In genomic region chr2:112262876-112263275, GRCh38 we compare ENCODE assay signal across 29 cellular contexts.
"Had no signal": no experiment of that assay in that cellular context is flagged by ENCODE, and none has a peak within 500 bp of the region (broad histone marks: within the 10 kb centered on the region; RNA-seq: fewer than 3 reads in every experiment).

No MANE protein-coding gene starts in this region.

- DNase-seq: natural killer cell; occipital lobe; ovary; posterior cingulate gyrus; psoas muscle; right cardiac atrium; right lobe of liver; sigmoid colon; small intestine; stimulated activated CD4-positive, alpha-beta T cell treated with anti-CD3 and anti-CD28 coated beads, Interleukin-15, amount 100 ng/mL, for 24 hours; stimulated activated CD4-positive, alpha-beta T cell treated with anti-CD3 and anti-CD28 coated beads, Interleukin-2, amount 100 ng/mL, for 24 hours; stimulated activated CD4-positive, alpha-beta T cell treated with anti-CD3 and anti-CD28 coated beads, Interleukin-2, amount 100 ng/mL, for 48 hours; stimulated activated CD4-positive, alpha-beta T cell treated with anti-CD3 and anti-CD28 coated beads, Interleukin-4, amount 100 ng/mL, for 24 hours; stimulated activated naive CD4-positive, alpha-beta T cell; stimulated activated naive CD8-positive, alpha-beta T cell treated with anti-CD3 and anti-CD28 coated beads, Interleukin-15, amount 100 ng/mL, for 72 hours; stimulated activated naive CD8-positive, alpha-beta T cell treated with anti-CD3 and anti-CD28 coated beads, Interleukin-15, Interleukin-2, amounts not matched to agents 100 U/mL and 50 U/mL, for 24 hours; substantia nigra; testis; tibial artery; transverse colon; upper lobe of right lung; uterus had no signal

- H3K4me1 ChIP-seq: neural progenitor cell, parathyroid adenoma, right lobe of liver, testis, uterus had no signal

- H3K36me3 Mint-ChIP-seq: natural killer cell; stimulated activated effector memory CD8-positive, alpha-beta T cell treated with anti-CD3 and anti-CD28 coated beads, Interleukin-12 subunit alpha, Interleukin-12 subunit beta, amount 100 ng/mL, for 72 hours; type B pancreatic cell had no signal

- H3K79me2 ChIP-seq: parathyroid adenoma had no signal

- H3K4me2 ChIP-seq: neural progenitor cell had no signal

- H3K36me3 ChIP-seq: neural progenitor cell, ovary, right lobe of liver, sigmoid colon, suprapubic skin, tibial artery, transverse colon, upper lobe of right lung, uterus had no signal

- H2AFZ ChIP-seq: neural progenitor cell, parathyroid adenoma had no signal

- H3K27ac ChIP-seq: neural progenitor cell, ovary, parathyroid adenoma, psoas muscle, right lobe of liver, sigmoid colon, suprapubic skin, testis, tibial artery, transverse colon, upper lobe of right lung, uterus had no signal

- H3K27me3 Mint-ChIP-seq: progenitor cell of endocrine pancreas; stimulated activated naive CD8-positive, alpha-beta T cell treated with anti-CD3 and anti-CD28 coated beads, Interleukin-15, amount 100 ng/mL, for 72 hours had no signal

- H3K9me3 ChIP-seq: ovary, right lobe of liver, sigmoid colon, suprapubic skin, testis, transverse colon, upper lobe of right lung, uterus had no signal

- H3K9ac ChIP-seq: neural progenitor cell, parathyroid adenoma had no signal

- H3K27me3 ChIP-seq: neural progenitor cell, ovary, right lobe of liver, sigmoid colon, suprapubic skin, testis, tibial artery, transverse colon, upper lobe of right lung, uterus had no signal

- H3K4me3 ChIP-seq: neural progenitor cell, ovary, psoas muscle, right lobe of liver, sigmoid colon, suprapubic skin, testis, tibial artery, transverse colon, upper lobe of right lung, uterus had no signal

- FAIRE-seq: small intestine had no signal

- H3K4me3 Mint-ChIP-seq: natural killer cell; nephron; neural progenitor cell; stimulated activated effector memory CD8-positive, alpha-beta T cell treated with anti-CD3 and anti-CD28 coated beads, Interleukin-12 subunit alpha, Interleukin-12 subunit beta, amount 100 ng/mL, for 72 hours; stimulated activated naive CD8-positive, alpha-beta T cell treated with anti-CD3 and anti-CD28 coated beads, Interleukin-15, amount 100 ng/mL, for 72 hours; type B pancreatic cell had no signal

- ATAC-seq: natural killer cell; psoas muscle; right cardiac atrium; right lobe of liver; stimulated activated effector memory CD8-positive, alpha-beta T cell treated with anti-CD3 and anti-CD28 coated beads, Interleukin-12 subunit alpha, Interleukin-12 subunit beta, amount 100 ng/mL, for 72 hours; stimulated activated naive CD8-positive, alpha-beta T cell treated with anti-CD3 and anti-CD28 coated beads, Interleukin-15, amount 100 ng/mL, for 72 hours; stimulated activated naive CD8-positive, alpha-beta T cell treated with anti-CD3 and anti-CD28 coated beads, Interleukin-15, Interleukin-2, amounts not matched to agents 100 U/mL and 50 U/mL, for 24 hours; upper lobe of right lung had no signal

- H3K27ac Mint-ChIP-seq: natural killer cell; nephron; neural progenitor cell; progenitor cell of endocrine pancreas; stimulated activated effector memory CD8-positive, alpha-beta T cell treated with anti-CD3 and anti-CD28 coated beads, Interleukin-12 subunit alpha, Interleukin-12 subunit beta, amount 100 ng/mL, for 72 hours; stimulated activated naive CD8-positive, alpha-beta T cell treated with anti-CD3 and anti-CD28 coated beads, Interleukin-15, amount 100 ng/mL, for 72 hours; type B pancreatic cell had no signal
